Comparison of ENCODE assay signal across 8 cellular contexts in genomic region chrX:24026403-24026801, GRCh38. TPM values are rescaled to one million over a fixed set of nuclear protein-coding genes. Genes with fewer than 3 reads are reported as not detected.
A peak's percentile ranks its signal among the peaks of the same experiment; 100 is the strongest.
DNase-seq lines count a peak whose midpoint lies in the region; ATAC-seq and TF ChIP-seq lines count a peak whose summit lies in the region.

No MANE protein-coding gene starts in this region.

- POLR2A ChIA-PET in HEK293 (lab: Yijun Ruan, JAX): interaction anchor here (0.6 to 4.1 kb wide), 7 partner anchors 8 to 318 kb away, joined by 3 to 66 read pairs (median 7); partner anchors contain the start of genes EIF2S3 and SAT1

- H3K27me3 ChIP-seq in right lobe of liver (no peaks in the 10 kb centered on the region), upper lobe of right lung (no peaks in the 10 kb centered on the region)

- intact Hi-C loops in right lobe of liver (cut with DNase I): no loop called here
- intact Hi-C loops in upper lobe of right lung (cut with DNase I): no loop called here

- H3K4me3 ChIP-seq in HEK293 (ENCODE audit: low read depth, low read length) (no peak overlapping the region), astrocyte of the cerebellum (ENCODE audit: low read depth, low read length) (peak overlapping the region; percentile 63), right lobe of liver (peak overlapping the region; percentile 12 to 57 (median 52)), upper lobe of right lung (peak overlapping the region; percentile 53)

- H3K36me3 ChIP-seq in HEK293 (ENCODE audit: control insufficient read depth in 2 of 2, insufficient read depth in 1 of 2, low read length in 2 of 2) (peaks cover 12 to 13% of the 10 kb centered on the region in 2 experiments; a peak in 2 of 3 replicates), right lobe of liver (no peaks in the 10 kb centered on the region), upper lobe of right lung (no peaks in the 10 kb centered on the region)

- H3K9me3 ChIP-seq in HEK293 (ENCODE audit: control insufficient read depth, insufficient read depth, low read depth, low read length): no peaks in the 10 kb centered on the region
- no peaks in the 10 kb centered on the region for H3K9me3 ChIP-seq in right lobe of liver
- no peaks in the 10 kb centered on the region for H3K9me3 ChIP-seq in upper lobe of right lung

- DNase-seq in AG08396 (ENCODE audit: low spot score) (peak; percentile 27), astrocyte of the cerebellum (ENCODE audit: low read depth) (no peak), right lobe of liver (no peak), upper lobe of right lung (no peak), DMS 273 treated with DMSO at 0.1 percent for 48 hours (lab: John Stamatoyannopoulos, UW) (no peak), NCI-H1092 (lab: John Stamatoyannopoulos, UW) (no peak)
- DNase-seq in stimulated activated CD4-positive, alpha-beta T cell treated with anti-CD3 and anti-CD28 coated beads, Interleukin-1b, Interleukin-23, amount 100 ng/mL, for 48 hours: no peak

- TF ChIP-seq CTCF in HEK293 (tag by site-specific recombination; IDR thresholded peaks at IDR 0.05) (no peak), astrocyte of the cerebellum (IDR thresholded peaks at IDR 0.05; ENCODE audit: low read depth, low read length, missing control alignments) (no peak), right lobe of liver (IDR thresholded peaks at IDR 0.05) (no peak), upper lobe of right lung (IDR thresholded peaks at IDR 0.05) (no peak)

- TF ChIP-seq POLR2A in right lobe of liver (IDR thresholded peaks at IDR 0.05): no peak

- CTCF ChIA-PET in HEK293 (lab: Yijun Ruan, JAX): interaction anchor here (0.8 to 2.1 kb wide), 2 partner anchors 28 to 369 kb away, joined by 3 to 18 read pairs; partner anchors contain the start of gene EIF2S3

- H3K4me1 ChIP-seq in HEK293 (ENCODE audit: control insufficient read depth, insufficient read depth, low read length) (no peaks in the 10 kb centered on the region), right lobe of liver (no peaks in the 10 kb centered on the region), upper lobe of right lung (no peaks in the 10 kb centered on the region)

- in situ Hi-C loops in astrocyte of the cerebellum (cut with HindIII; ENCODE audit: low sequenced_read_pairs): no loop called here

- H3K27ac ChIP-seq in HEK293 (ENCODE audit: extremely low read depth, low read depth, low read length): peak overlapping the region; percentile 96; the same call in 1 of the 2 replicates
- peak overlapping the region; percentile 93 to 97 (median 96) for H3K27ac ChIP-seq in right lobe of liver
- peak overlapping the region; percentile 93 for H3K27ac ChIP-seq in upper lobe of right lung

- ATAC-seq in right lobe of liver (no peak), upper lobe of right lung (no peak)

- WGBS in right lobe of liver (ENCODE audit: insufficient coverage, low coverage, low lambda C conversion rate, missing lambda C conversion rate): 30% methylated on average over 13 of the region's 13 CpGs

TF ChIP-seq in HEK293, 187 proteins besides CTCF, POLR2A, EP300 and RAD21:
- TF ChIP-seq PRDM6 (tag by site-specific recombination; IDR thresholded peaks at IDR 0.05) (0 out of 2 replicates have a peak, but pooled peaks have one; percentile 7), ZNF530 (tag by site-specific recombination; IDR thresholded peaks at IDR 0.05; ENCODE audit: low read depth) (no peak)
- TF ChIP-seq, protein P1, sequence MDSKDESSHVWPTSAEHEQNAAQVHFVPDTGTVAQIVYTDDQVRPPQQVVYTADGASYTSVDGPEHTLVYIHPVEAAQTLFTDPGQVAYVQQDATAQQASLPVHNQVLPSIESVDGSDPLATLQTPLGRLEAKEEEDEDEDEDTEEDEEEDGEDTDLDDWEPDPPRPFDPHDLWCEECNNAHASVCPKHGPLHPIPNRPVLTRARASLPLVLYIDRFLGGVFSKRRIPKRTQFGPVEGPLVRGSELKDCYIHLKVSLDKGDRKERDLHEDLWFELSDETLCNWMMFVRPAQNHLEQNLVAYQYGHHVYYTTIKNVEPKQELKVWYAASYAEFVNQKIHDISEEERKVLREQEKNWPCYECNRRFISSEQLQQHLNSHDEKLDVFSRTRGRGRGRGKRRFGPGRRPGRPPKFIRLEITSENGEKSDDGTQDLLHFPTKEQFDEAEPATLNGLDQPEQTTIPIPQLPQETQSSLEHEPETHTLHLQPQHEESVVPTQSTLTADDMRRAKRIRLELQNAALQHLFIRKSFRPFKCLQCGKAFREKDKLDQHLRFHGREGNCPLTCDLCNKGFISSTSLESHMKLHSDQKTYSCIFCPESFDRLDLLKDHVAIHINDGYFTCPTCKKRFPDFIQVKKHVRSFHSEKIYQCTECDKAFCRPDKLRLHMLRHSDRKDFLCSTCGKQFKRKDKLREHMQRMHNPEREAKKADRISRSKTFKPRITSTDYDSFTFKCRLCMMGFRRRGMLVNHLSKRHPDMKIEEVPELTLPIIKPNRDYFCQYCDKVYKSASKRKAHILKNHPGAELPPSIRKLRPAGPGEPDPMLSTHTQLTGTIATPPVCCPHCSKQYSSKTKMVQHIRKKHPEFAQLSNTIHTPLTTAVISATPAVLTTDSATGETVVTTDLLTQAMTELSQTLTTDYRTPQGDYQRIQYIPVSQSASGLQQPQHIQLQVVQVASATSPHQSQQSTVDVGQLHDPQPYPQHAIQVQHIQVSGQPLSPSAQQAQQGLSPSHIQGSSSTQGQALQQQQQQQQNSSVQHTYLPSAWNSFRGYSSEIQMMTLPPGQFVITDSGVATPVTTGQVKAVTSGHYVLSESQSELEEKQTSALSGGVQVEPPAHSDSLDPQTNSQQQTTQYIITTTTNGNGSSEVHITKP (tag by site-specific recombination; IDR thresholded peaks at IDR 0.05): peak; percentile 28

RNA-seq across cellular contexts. Expression of gene KLHL15, which starts 0.6 kb away (rescaled TPM):
- total RNA-seq in right lobe of liver: 1 to 10 TPM; 4.7 to 6.7 (median 6.0) TPM
- 7.1 TPM for total RNA-seq in upper lobe of right lung

RNA-seq across cellular contexts. Expression of gene EIF2S3, which starts 28.4 kb away (rescaled TPM):
- 10 to 100 TPM; 55.1 to 81.1 (median 59.7) TPM for total RNA-seq in right lobe of liver
- 135 TPM for total RNA-seq in upper lobe of right lung
